35 cellular contexts compared by ENCODE assay signal in genomic region chr1:53716150-53716549, GRCh38. TPM values are rescaled to one million over a fixed set of nuclear protein-coding genes. Genes with fewer than 3 reads are reported as not detected.
"Had no signal": no experiment of that assay in that cellular context is flagged by ENCODE, and none has a peak within 500 bp of the region (broad histone marks: within the 10 kb centered on the region; RNA-seq: fewer than 3 reads in every experiment).

No MANE protein-coding gene starts in this region.

- H3K4me3 ChIP-seq: adrenal gland, body of pancreas, cardiac muscle cell, colonic mucosa, esophagus squamous epithelium, gastroesophageal sphincter had no signal

- DNase-seq: activated CD4-positive, CD25-positive, alpha-beta regulatory T cell; activated CD4-positive, CD25-positive, alpha-beta regulatory T cell treated with anti-CD3 and anti-CD28 coated beads, Interleukin-2, amount 50 U/mL, for 72 hours; activated CD8-positive, alpha-beta memory T cell treated with anti-CD3 and anti-CD28 coated beads, Interleukin-2, amount 10 ng/mL, durations not matched to agents 7 days and 5 days; activated CD8-positive, alpha-beta memory T cell treated with anti-CD3 and anti-CD28 coated beads, Interleukin-2, amount 50 U/mL, for 4 hours; activated effector memory CD4-positive, alpha-beta T cell treated with anti-CD3 and anti-CD28 coated beads, Interleukin-2, amount 50 U/mL, for 16 hours; activated T-cell treated with anti-CD3 and anti-CD28 coated beads, Interleukin-2, amount 50 U/mL, for 1 hour; amygdala; aorta; central memory CD4-positive, alpha-beta T cell; cerebellar nuclear complex; effector CD8-positive, alpha-beta T cell; esophagus squamous epithelium; foreskin melanocyte; T-helper 2 cell had no signal

- H3K27ac Mint-ChIP-seq: activated CD4-positive, alpha-beta memory T cell treated with anti-CD3 and anti-CD28 coated beads for 36 hours; activated CD4-positive, alpha-beta T cell treated with anti-CD3 and anti-CD28 coated beads for 36 hours; activated CD4-positive, alpha-beta T cell treated with anti-CD3 and anti-CD28 coated beads, Interleukin-2, amount 10 ng/mL, durations not matched to agents 24 days and 14 days; activated CD8-positive, alpha-beta memory T cell treated with anti-CD3 and anti-CD28 coated beads, Interleukin-2, amount 10 ng/mL, durations not matched to agents 7 days and 5 days; activated CD8-positive, alpha-beta T cell treated with anti-CD3 and anti-CD28 coated beads, Interleukin-2, amount 10 ng/mL, durations not matched to agents 7 days and 5 days; activated naive CD4-positive, alpha-beta T cell treated with anti-CD3 and anti-CD28 coated beads for 36 hours; activated naive CD4-positive, alpha-beta T cell treated with anti-CD3 and anti-CD28 coated beads, Interleukin-2, amount 50 U/mL, for 24 hours; activated naive CD8-positive, alpha-beta T cell treated with anti-CD3 and anti-CD28 coated beads for 36 hours; activated naive CD8-positive, alpha-beta T cell treated with anti-CD3 and anti-CD28 coated beads, Interleukin-2, amount 50 U/mL, for 24 hours; activated T-helper 1 cell treated with anti-CD3 and anti-CD28 coated beads, Interleukin-12 subunit alpha, Interleukin-12 subunit beta, Interleukin-2, Interleukin-4 antibody, amounts not matched to agents 30 ng/mL and 10 ng/mL and 1 ng/mL, durations not matched to agents 14 hours and 24 hours and 36 hours; activated T-helper 2 cell treated with anti-CD3 and anti-CD28 coated beads, Interferon-gamma antibody, Interleukin-2, Interleukin-4, amounts not matched to agents 10 μg/mL and 5 μg/mL and 100 μg/mL, durations not matched to agents 14 hours and 24 hours and 36 hours had no signal

- FAIRE-seq: endometrium had no signal

- H3K27me3 Mint-ChIP-seq: activated CD4-positive, alpha-beta T cell treated with anti-CD3 and anti-CD28 coated beads for 36 hours had no signal

- H3K9me3 ChIP-seq: adrenal gland, body of pancreas, colonic mucosa, esophagus squamous epithelium, gastroesophageal sphincter had no signal

- H3K4me1 Mint-ChIP-seq: activated CD4-positive, alpha-beta T cell treated with anti-CD3 and anti-CD28 coated beads for 36 hours; activated CD4-positive, alpha-beta T cell treated with anti-CD3 and anti-CD28 coated beads, Interleukin-2, amount 10 ng/mL, durations not matched to agents 24 days and 14 days; activated CD8-positive, alpha-beta memory T cell treated with anti-CD3 and anti-CD28 coated beads, Interleukin-2, amount 10 ng/mL, durations not matched to agents 7 days and 5 days; activated naive CD4-positive, alpha-beta T cell treated with anti-CD3 and anti-CD28 coated beads, Interleukin-2, amount 50 U/mL, for 24 hours; activated naive CD8-positive, alpha-beta T cell treated with anti-CD3 and anti-CD28 coated beads for 36 hours; activated naive CD8-positive, alpha-beta T cell treated with anti-CD3 and anti-CD28 coated beads, Interleukin-2, amount 50 U/mL, for 24 hours had no signal

- ATAC-seq: activated CD8-positive, alpha-beta memory T cell treated with anti-CD3 and anti-CD28 coated beads, Interleukin-2, amount 10 ng/mL, durations not matched to agents 7 days and 5 days; activated naive CD8-positive, alpha-beta T cell treated with anti-CD3 and anti-CD28 coated beads, Interleukin-2, amount 50 U/mL, for 24 hours; body of pancreas; gastroesophageal sphincter had no signal

- H3K27me3 ChIP-seq: adrenal gland, body of pancreas, cardiac muscle cell, colonic mucosa had no signal

- H3K36me3 Mint-ChIP-seq: activated CD4-positive, alpha-beta memory T cell treated with anti-CD3 and anti-CD28 coated beads for 36 hours; activated naive CD4-positive, alpha-beta T cell treated with anti-CD3 and anti-CD28 coated beads, Interleukin-2, amount 50 U/mL, for 24 hours; activated naive CD8-positive, alpha-beta T cell treated with anti-CD3 and anti-CD28 coated beads for 36 hours had no signal

- H3K4me3 Mint-ChIP-seq: activated CD4-positive, alpha-beta memory T cell treated with anti-CD3 and anti-CD28 coated beads for 36 hours; activated CD4-positive, alpha-beta T cell treated with anti-CD3 and anti-CD28 coated beads for 36 hours; activated CD4-positive, alpha-beta T cell treated with anti-CD3 and anti-CD28 coated beads, Interleukin-2, amount 10 ng/mL, durations not matched to agents 24 days and 14 days; activated CD8-positive, alpha-beta memory T cell treated with anti-CD3 and anti-CD28 coated beads, Interleukin-2, amount 10 ng/mL, durations not matched to agents 7 days and 5 days; activated CD8-positive, alpha-beta T cell treated with anti-CD3 and anti-CD28 coated beads, Interleukin-2, amount 10 ng/mL, durations not matched to agents 7 days and 5 days; activated naive CD4-positive, alpha-beta T cell treated with anti-CD3 and anti-CD28 coated beads for 36 hours; activated naive CD4-positive, alpha-beta T cell treated with anti-CD3 and anti-CD28 coated beads, Interleukin-2, amount 50 U/mL, for 24 hours; activated naive CD8-positive, alpha-beta T cell treated with anti-CD3 and anti-CD28 coated beads for 36 hours; activated naive CD8-positive, alpha-beta T cell treated with anti-CD3 and anti-CD28 coated beads, Interleukin-2, amount 50 U/mL, for 24 hours; activated T-helper 1 cell treated with anti-CD3 and anti-CD28 coated beads, Interleukin-12 subunit alpha, Interleukin-12 subunit beta, Interleukin-2, Interleukin-4 antibody, amounts not matched to agents 30 ng/mL and 10 ng/mL and 1 ng/mL, durations not matched to agents 14 hours and 24 hours and 36 hours had no signal

- H3K4me1 ChIP-seq: adrenal gland, body of pancreas, colonic mucosa, esophagus squamous epithelium, gastroesophageal sphincter had no signal

- H3K36me3 ChIP-seq: adrenal gland, cardiac muscle cell, colonic mucosa, esophagus squamous epithelium, gastroesophageal sphincter had no signal

- H3K27ac ChIP-seq: adrenal gland, body of pancreas, cardiac muscle cell, colonic mucosa, epithelial cell of prostate, esophagus squamous epithelium, gastroesophageal sphincter had no signal

- H3K9me3 Mint-ChIP-seq: activated CD4-positive, alpha-beta memory T cell treated with anti-CD3 and anti-CD28 coated beads for 36 hours; activated CD4-positive, alpha-beta T cell treated with anti-CD3 and anti-CD28 coated beads, Interleukin-2, amount 10 ng/mL, durations not matched to agents 24 days and 14 days; activated naive CD4-positive, alpha-beta T cell treated with anti-CD3 and anti-CD28 coated beads for 36 hours; activated naive CD4-positive, alpha-beta T cell treated with anti-CD3 and anti-CD28 coated beads, Interleukin-2, amount 50 U/mL, for 24 hours; activated naive CD8-positive, alpha-beta T cell treated with anti-CD3 and anti-CD28 coated beads for 36 hours; activated naive CD8-positive, alpha-beta T cell treated with anti-CD3 and anti-CD28 coated beads, Interleukin-2, amount 50 U/mL, for 24 hours; activated T-helper 1 cell treated with anti-CD3 and anti-CD28 coated beads, Interleukin-12 subunit alpha, Interleukin-12 subunit beta, Interleukin-2, Interleukin-4 antibody, amounts not matched to agents 30 ng/mL and 10 ng/mL and 1 ng/mL, durations not matched to agents 14 hours and 24 hours and 36 hours; activated T-helper 2 cell treated with anti-CD3 and anti-CD28 coated beads, Interferon-gamma antibody, Interleukin-2, Interleukin-4, amounts not matched to agents 10 μg/mL and 5 μg/mL and 100 μg/mL, durations not matched to agents 14 hours and 24 hours and 36 hours had no signal

RNA-seq across cellular contexts. Expression of gene GLIS1, which starts 22.8 kb away (rescaled TPM):
- total RNA-seq: activated CD4-positive, alpha-beta memory T cell treated with anti-CD3 and anti-CD28 coated beads for 36 hours; activated CD4-positive, alpha-beta T cell treated with anti-CD3 and anti-CD28 coated beads for 36 hours; activated CD4-positive, alpha-beta T cell treated with anti-CD3 and anti-CD28 coated beads, Interleukin-2, amount 10 ng/mL, durations not matched to agents 24 days and 14 days; activated CD8-positive, alpha-beta memory T cell treated with anti-CD3 and anti-CD28 coated beads for 36 hours; activated CD8-positive, alpha-beta memory T cell treated with anti-CD3 and anti-CD28 coated beads, Interleukin-2, amount 10 ng/mL, durations not matched to agents 7 days and 5 days; activated CD8-positive, alpha-beta T cell treated with anti-CD3 and anti-CD28 coated beads, Interleukin-2, amount 10 ng/mL, durations not matched to agents 7 days and 5 days; activated naive CD4-positive, alpha-beta T cell treated with anti-CD3 and anti-CD28 coated beads for 36 hours; activated T-helper 2 cell treated with anti-CD3 and anti-CD28 coated beads, Interferon-gamma antibody, Interleukin-2, Interleukin-4, amounts not matched to agents 10 μg/mL and 5 μg/mL and 100 μg/mL, durations not matched to agents 14 hours and 24 hours and 36 hours; dermis microvascular lymphatic vessel endothelial cell; endothelial cell of umbilical vein; T-helper 1 cell treated with Interleukin-12 subunit alpha and Interleukin-12 subunit beta and Interleukin-4 antibody, amounts not matched to agents 30 ng/mL and 1 ng/mL, for 36 hours had no signal
- polyA plus RNA-seq: endothelial cell of umbilical vein had no signal
